In the genomic region with DNA sequence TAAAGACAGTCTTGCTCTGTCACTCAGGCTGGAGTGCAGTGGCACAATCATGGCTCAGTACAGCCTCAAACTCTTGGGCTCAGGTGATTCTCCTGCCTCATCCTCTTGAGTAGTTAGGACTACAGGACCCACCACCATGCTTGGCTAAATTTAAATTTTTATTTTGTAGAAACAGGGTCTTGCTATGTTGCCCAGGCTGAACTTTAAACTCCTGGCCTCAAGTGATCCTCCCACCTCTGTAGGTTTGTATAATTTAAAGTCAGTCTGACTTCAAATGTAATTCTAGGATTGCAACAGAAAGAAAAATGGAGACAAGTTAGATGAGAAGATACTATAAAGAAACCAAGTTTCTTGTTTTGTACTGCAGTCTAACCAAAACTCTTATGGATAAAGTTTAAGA, we compare ENCODE assay signal across 28 cellular contexts.
"Had no signal": no experiment of that assay in that cellular context is flagged by ENCODE, and none has a peak within 500 bp of the region (broad histone marks: within the 10 kb centered on the region; RNA-seq: fewer than 3 reads in every experiment).

No MANE protein-coding gene starts in this region.

- H3K4me3 Mint-ChIP-seq: activated B cell treated with CpG ODN at 0.5 μM for 24 hours; activated CD8-positive, alpha-beta T cell treated with anti-CD3 and anti-CD28 coated beads for 36 hours; activated naive CD4-positive, alpha-beta T cell treated with anti-CD3 and anti-CD28 coated beads, Interleukin-2, amount 10 ng/mL, durations not matched to agents 7 days and 5 days; activated naive CD8-positive, alpha-beta T cell; activated T-cell treated with anti-CD3 and anti-CD28 coated beads, Interleukin-2, amount 50 U/mL, for 4 hours; central memory CD8-positive, alpha-beta T cell; dendritic cell treated with granulocyte-macrophage colony-stimulating factor and Interleukin-4, amounts not matched to agents 40 ng/mL and 50 ng/mL, for 4 days; effector memory CD8-positive, alpha-beta T cell; T-helper 17 cell; T-helper 2 cell treated with Interferon-gamma antibody and Interleukin-4, amounts not matched to agents 5 μg/mL and 100 μg/mL, for 36 hours had no signal

- H3K27ac ChIP-seq: brain microvascular endothelial cell, coronary artery, epithelial cell of prostate, esophagus squamous epithelium, WERI-Rb-1 had no signal

- DNase-seq: activated B cell treated with CpG ODN at 0.5 μM for 24 hours; activated CD4-positive, alpha-beta T cell treated with anti-CD3 and anti-CD28 coated beads for 48 hours; activated CD4-positive, alpha-beta T cell treated with anti-CD3 and anti-CD28 coated beads, Interleukin-2, amount 50 U/mL, for 1 hour; activated CD4-positive, alpha-beta T cell treated with anti-CD3 and anti-CD28 coated beads, Interleukin-2, amount 50 U/mL, for 48 hours; activated CD8-positive, alpha-beta memory T cell treated with anti-CD3 and anti-CD28 coated beads for 24 hours; activated CD8-positive, alpha-beta T cell treated with anti-CD3 and anti-CD28 coated beads for 36 hours; activated effector memory CD4-positive, alpha-beta T cell treated with anti-CD3 and anti-CD28 coated beads, Interleukin-2, amount 50 U/mL, for 16 hours; activated naive CD4-positive, alpha-beta T cell treated with anti-CD3 and anti-CD28 coated beads, Interleukin-2, amount 10 ng/mL, durations not matched to agents 7 days and 5 days; activated T-cell treated with anti-CD3 and anti-CD28 coated beads, Interleukin-2, amount 50 U/mL, for 4 hours; amniotic stem cell; anterior cingulate cortex; brain microvascular endothelial cell; effector CD4-positive, alpha-beta T cell; effector memory CD8-positive, alpha-beta T cell; esophagus squamous epithelium; head of caudate nucleus; T-helper 1 cell; T-helper 17 cell; T1000; WERI-Rb-1 had no signal

- H3K9me3 Mint-ChIP-seq: activated B cell treated with CpG ODN at 0.5 μM for 24 hours; activated naive CD4-positive, alpha-beta T cell treated with anti-CD3 and anti-CD28 coated beads, Interleukin-2, amount 10 ng/mL, durations not matched to agents 7 days and 5 days; activated T-cell treated with anti-CD3 and anti-CD28 coated beads, Interleukin-2, amount 50 U/mL, for 4 hours; activated T-helper 2 cell treated with anti-CD3 and anti-CD28 coated beads, Interferon-gamma antibody, Interleukin-2, Interleukin-4, amounts not matched to agents 10 μg/mL and 5 μg/mL and 100 μg/mL, durations not matched to agents 14 hours and 24 hours and 36 hours; central memory CD8-positive, alpha-beta T cell; dendritic cell treated with granulocyte-macrophage colony-stimulating factor and Interleukin-4, amounts not matched to agents 40 ng/mL and 50 ng/mL, for 4 days; effector memory CD8-positive, alpha-beta T cell; T-helper 2 cell treated with Interferon-gamma antibody and Interleukin-4, amounts not matched to agents 5 μg/mL and 100 μg/mL, for 36 hours had no signal

- H3K27ac Mint-ChIP-seq: activated B cell treated with CpG ODN at 0.5 μM for 24 hours; activated CD8-positive, alpha-beta T cell treated with anti-CD3 and anti-CD28 coated beads for 36 hours; activated naive CD4-positive, alpha-beta T cell treated with anti-CD3 and anti-CD28 coated beads, Interleukin-2, amount 10 ng/mL, durations not matched to agents 7 days and 5 days; activated naive CD8-positive, alpha-beta T cell; activated T-helper 2 cell treated with anti-CD3 and anti-CD28 coated beads, Interferon-gamma antibody, Interleukin-2, Interleukin-4, amounts not matched to agents 10 μg/mL and 5 μg/mL and 100 μg/mL, durations not matched to agents 14 hours and 24 hours and 36 hours; dendritic cell treated with granulocyte-macrophage colony-stimulating factor and Interleukin-4, amounts not matched to agents 40 ng/mL and 50 ng/mL, for 4 days; T-helper 2 cell treated with Interferon-gamma antibody and Interleukin-4, amounts not matched to agents 5 μg/mL and 100 μg/mL, for 36 hours had no signal

- H3K27me3 ChIP-seq: brain microvascular endothelial cell, esophagus squamous epithelium had no signal

- H3K4me3 ChIP-seq: coronary artery, esophagus squamous epithelium had no signal

- H3K36me3 ChIP-seq: brain microvascular endothelial cell had no signal

- H3K9me3 ChIP-seq: esophagus squamous epithelium had no signal

- H3K27me3 Mint-ChIP-seq: activated B cell treated with CpG ODN at 0.5 μM for 24 hours; activated CD8-positive, alpha-beta T cell treated with anti-CD3 and anti-CD28 coated beads for 36 hours; activated naive CD4-positive, alpha-beta T cell treated with anti-CD3 and anti-CD28 coated beads, Interleukin-2, amount 10 ng/mL, durations not matched to agents 7 days and 5 days; activated naive CD8-positive, alpha-beta T cell; central memory CD8-positive, alpha-beta T cell; dendritic cell treated with granulocyte-macrophage colony-stimulating factor and Interleukin-4, amounts not matched to agents 40 ng/mL and 50 ng/mL, for 4 days; effector memory CD8-positive, alpha-beta T cell; T-helper 17 cell had no signal

- H3K4me1 ChIP-seq: esophagus squamous epithelium had no signal

- ATAC-seq: activated CD4-positive, CD25-positive, alpha-beta regulatory T cell treated with anti-CD3 and anti-CD28 coated beads, Interleukin-2, amount 50 U/mL, for 24 hours; activated CD8-positive, alpha-beta T cell treated with anti-CD3 and anti-CD28 coated beads for 36 hours; activated T-cell treated with anti-CD3 and anti-CD28 coated beads, Interleukin-2, amount 50 U/mL, for 4 hours; effector memory CD8-positive, alpha-beta T cell; T-helper 17 cell had no signal
